In genomic region chr20:63457737-63458136, GRCh38 we compare ENCODE assay signal across 12 cellular contexts. TPM values are rescaled to one million over a fixed set of nuclear protein-coding genes. Genes with fewer than 3 reads are reported as not detected.
DNase-seq lines count a peak whose midpoint lies in the region; ATAC-seq, FAIRE-seq and TF ChIP-seq lines count a peak whose summit lies in the region.
"Had no signal": no experiment of that assay in that cellular context is flagged by ENCODE, and none has a peak within 500 bp of the region (broad histone marks: within the 10 kb centered on the region; RNA-seq: fewer than 3 reads in every experiment).

No MANE protein-coding gene starts in this region.

- peaks cover 0 to 5% of the 10 kb centered on the region in 2 donors for H3K4me1 ChIP-seq in left lung

- no peaks in the 10 kb centered on the region for H3K9me3 ChIP-seq in left lung

- no peak overlapping the region for H3K27ac ChIP-seq in left lung

- ATAC-seq in Right ventricle myocardium inferior (peak; percentile 56), GM21576 (IDR thresholded peaks at IDR 0.05; ENCODE audit: unreplicated experiment) (no peak), left lung (no peak)

- no peak overlapping the region for H3K4me3 ChIP-seq in fibroblast of mammary gland (ENCODE audit: control insufficient read depth, low read depth, low read length)
- no peak overlapping the region for H3K4me3 ChIP-seq in left lung
- H3K4me3 ChIP-seq: lung had no signal

- DNase-seq in Right ventricle myocardium inferior (ENCODE audit: missing footprints) (no peak), cardiac septum (ENCODE audit: low spot score) (no peak), NCI-H69 (lab: John Stamatoyannopoulos, UW) (peak; percentile 81), fibroblast of mammary gland (ENCODE audit: low read depth) (peak; percentile 22), urothelium cell line (ENCODE audit: low spot score) (peak; percentile 94), NCI-H2029 (lab: John Stamatoyannopoulos, UW) (no peak), left lung (no peak)
- DNase-seq: CD4-positive, alpha-beta T cell had no signal

- TF ChIP-seq CTCF in fibroblast of mammary gland (conservative IDR thresholded peaks at IDR 0.05; ENCODE audit: control insufficient read depth, insufficient read depth, low read depth, low read length) (no peak), left lung (IDR thresholded peaks at IDR 0.05) (no peak)

- FAIRE-seq in urothelium cell line (lab: Jason Lieb, UNC): peak; percentile 63

- H3K27me3 ChIP-seq in left lung: peaks cover 7 to 95% of the 10 kb centered on the region in 2 donors

- intact Hi-C loops in Right ventricle myocardium inferior (cut with DNase I): no loop called here
- intact Hi-C loops in cardiac septum (cut with DNase I): no loop called here
- intact Hi-C loops in left lung (cut with DNase I): no loop called here

- H3K36me3 ChIP-seq in left lung: no peaks in the 10 kb centered on the region

RNA-seq across cellular contexts. Expression of gene KCNQ2, which starts 14.7 kb away (rescaled TPM):
- total RNA-seq in Right ventricle myocardium inferior (1.8 TPM), cardiac septum (0.86 TPM), left lung (not detected)
- total RNA-seq: activated CD8-positive, alpha-beta memory T cell treated with anti-CD3 and anti-CD28 coated beads for 36 hours; CD4-positive, alpha-beta T cell; dermis microvascular lymphatic vessel endothelial cell had no signal

RNA-seq across cellular contexts. Expression of gene EEF1A2, which starts 41.1 kb away (rescaled TPM):
- total RNA-seq in Right ventricle myocardium inferior (1,274 TPM), cardiac septum (1,211 TPM), left lung (under 1 TPM; 0.47 to 0.50 TPM)

Comparison
In these comparisons a context has a peak if more than half of its experiments do, and no peak if none do; other contexts are left out.
1. DNase-seq: peak in NCI-H69 (single experiment), fibroblast of mammary gland (single experiment) and urothelium cell line (single experiment); none in Right ventricle myocardium inferior (single experiment), cardiac septum (single experiment), NCI-H2029 (single experiment) and left lung (0 of 2).
2. RNA of gene EEF1A2, which starts 41.1 kb away (total RNA-seq): 1,274 TPM in Right ventricle myocardium inferior (single experiment) and 1,211 TPM in cardiac septum (single experiment); 0.47 to 0.50 TPM in left lung; every median in the first group is over 100 times any median in the second.